Comparison of ENCODE assay signal across 8 cellular contexts in the genomic region with DNA sequence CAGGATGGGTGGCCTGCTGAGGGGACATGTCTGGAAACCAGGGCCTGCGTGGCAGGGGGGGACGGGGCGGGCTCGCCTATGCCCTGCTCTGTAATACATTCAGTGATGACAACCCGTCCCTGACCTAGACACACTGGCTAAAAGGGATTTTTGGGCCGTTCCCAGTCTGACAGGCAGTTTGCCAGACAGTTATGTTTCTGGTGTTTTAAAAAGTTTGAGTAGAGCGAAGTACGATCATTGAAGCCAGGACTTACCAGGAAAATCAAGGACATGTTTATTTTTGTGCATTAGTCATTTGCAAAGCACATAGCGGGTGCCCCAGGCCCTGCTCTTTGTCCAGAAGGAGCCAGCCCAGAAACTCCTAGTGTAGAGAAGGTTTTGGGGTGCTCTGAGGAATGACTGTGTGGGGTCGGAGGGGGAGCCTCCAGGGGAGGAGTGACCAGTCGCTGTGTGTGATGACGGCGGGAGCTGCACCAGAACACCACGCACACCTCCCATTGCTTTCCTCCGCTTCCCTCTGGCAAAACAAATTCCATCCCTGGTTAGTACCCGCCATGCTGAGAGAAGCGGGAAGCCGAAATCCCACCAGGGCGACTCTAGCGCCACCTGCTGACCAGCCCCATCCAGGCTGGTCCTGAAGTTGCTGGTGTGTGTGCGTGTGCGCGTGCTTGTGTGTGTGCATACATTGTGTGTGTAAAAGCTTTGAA. TPM values are rescaled to one million over a fixed set of nuclear protein-coding genes. Genes with fewer than 3 reads are reported as not detected.
A peak's percentile ranks its signal among the peaks of the same experiment; 100 is the strongest.
DNase-seq lines count a peak whose midpoint lies in the region; ATAC-seq and TF ChIP-seq lines count a peak whose summit lies in the region.

No MANE protein-coding gene starts in this region.

- in situ Hi-C loops in gastrocnemius medialis (cut with MboI; ENCODE audit: low sequenced_read_pairs in 4 of 4): loop anchor here (5.0 to 10.0 kb wide), 4 partner anchors 109 to 289 kb away; no protein-coding TSS in a partner anchor

- H3K36me3 ChIP-seq in gastrocnemius medialis: no peaks in the 10 kb centered on the region

- peaks cover 33% of the 10 kb centered on the region for H3K4me1 Mint-ChIP-seq in brain

- CTCF ChIA-PET in GM10248 (lab: Yijun Ruan, JAX): interaction anchor here (0.7 to 1.5 kb wide), 11 partner anchors 10 to 409 kb away, joined by 3 to 7 read pairs (median 4); no protein-coding TSS in a partner anchor

- peaks cover 4% of the 10 kb centered on the region for H3K27me3 Mint-ChIP-seq in brain

- H3K4me3 ChIP-seq in gastrocnemius medialis: no peak overlapping the region

- no peaks in the 10 kb centered on the region for H3K9me3 ChIP-seq in gastrocnemius medialis

- H3K4me1 ChIP-seq in gastrocnemius medialis: peaks cover 0 to 19% of the 10 kb centered on the region in 2 donors

- H3K9me3 Mint-ChIP-seq in brain: peaks cover 0 to 5% (median 2%) of the 10 kb centered on the region in 5 experiments

- TF ChIP-seq CTCF in GM10248 (IDR thresholded peaks at IDR 0.05; ENCODE audit: control extremely low read depth, extremely low read depth, low read depth, missing control alignments): peak; percentile 64
- TF ChIP-seq CTCF in brain (conservative IDR thresholded peaks at IDR 0.05): peak; percentile 96
- peak; percentile 75 to 95 (median 88) for TF ChIP-seq CTCF in gastrocnemius medialis (IDR thresholded peaks at IDR 0.05 in 4 of 5, conservative IDR thresholded peaks at IDR 0.05 in 1 of 5)

- no peak for TF ChIP-seq POLR2A in gastrocnemius medialis (IDR thresholded peaks at IDR 0.05)

- peak overlapping the region; percentile 7 to 76 (median 74) for H3K27ac Mint-ChIP-seq in brain

- H3K36me3 Mint-ChIP-seq in brain: peaks cover 58% of the 10 kb centered on the region

- intact Hi-C loops in gastrocnemius medialis (cut with DNase I; ENCODE audit: low total_unique reads): loop anchor here (1.0 to 5.0 kb wide), 3 partner anchors 41 to 284 kb away; no protein-coding TSS in a partner anchor

- H3K4me3 Mint-ChIP-seq in brain: no peak overlapping the region

- H3K27me3 ChIP-seq in gastrocnemius medialis: no peaks in the 10 kb centered on the region

- H3K27ac ChIP-seq in gastrocnemius medialis: peak overlapping the region; percentile 56 to 68 (median 60)

- ATAC-seq in gastrocnemius medialis (peak; percentile 74 to 78), HG03135 (IDR thresholded peaks at IDR 0.05; ENCODE audit: unreplicated experiment) (no peak), GM21619 (IDR thresholded peaks at IDR 0.05; ENCODE audit: unreplicated experiment) (no peak)

- POLR2A ChIA-PET in GM10248 (lab: Yijun Ruan, JAX): no interaction called here

- peak; percentile 75 for DNase-seq in GM10248 (ENCODE audit: extremely low spot score)
- DNase-seq in NCI-H1092 (lab: John Stamatoyannopoulos, UW): peak; percentile 9
- DNase-seq in SW480 (ENCODE audit: low spot score): peak; percentile 72
- DNase-seq in iPS DF 4.7 (ENCODE audit: extremely low read depth, low spot score): peak; percentile 80
- peak; percentile 41 to 54 for DNase-seq in gastrocnemius medialis

RNA-seq across cellular contexts. Expression of a gene that starts 50.8 kb away (rescaled TPM):
- polyA plus RNA-seq in brain (ENCODE audit: insufficient read depth, low read depth, low replicate concordance): 135 TPM
- 10 to 100 TPM; 12.5 to 37.1 (median 19.2) TPM for total RNA-seq in gastrocnemius medialis

Comparison
In these comparisons a context has a peak if more than half of its experiments do, and no peak if none do; other contexts are left out.
1. DNase-seq: peak in every context shown above with its lines; median percentile 80 in iPS DF 4.7; 75 in GM10248; 72 in SW480; 48 in gastrocnemius medialis; 9 in NCI-H1092.
2. ATAC-seq: peak in gastrocnemius medialis (2 of 2); none in HG03135 (single experiment) and GM21619 (single experiment).
3. Peak in every context shown above with its lines, with median percentiles within 50 percentile points of each other: CTCF ChIP-seq.